19 cellular contexts compared by ENCODE assay signal in genomic region chr6:134961366-134961765, GRCh38. TPM values are rescaled to one million over a fixed set of nuclear protein-coding genes. Genes with fewer than 3 reads are reported as not detected.
DNase-seq lines count a peak whose midpoint lies in the region; ATAC-seq, FAIRE-seq and TF ChIP-seq lines count a peak whose summit lies in the region.
"Had no signal": no experiment of that assay in that cellular context is flagged by ENCODE, and none has a peak within 500 bp of the region (broad histone marks: within the 10 kb centered on the region; RNA-seq: fewer than 3 reads in every experiment).

No MANE protein-coding gene starts in this region.

- peaks cover 59% of the 10 kb centered on the region for H3K36me3 Mint-ChIP-seq in activated CD4-positive, alpha-beta T cell treated with anti-CD3 and anti-CD28 coated beads for 36 hours (ENCODE audit: low read depth)
- peaks cover 49% of the 10 kb centered on the region for H3K36me3 Mint-ChIP-seq in activated T-helper 1 cell treated with anti-CD3 and anti-CD28 coated beads, Interleukin-12 subunit alpha, Interleukin-12 subunit beta, Interleukin-2, Interleukin-4 antibody, amounts not matched to agents 30 ng/mL and 10 ng/mL and 1 ng/mL, durations not matched to agents 14 hours and 24 hours and 36 hours (ENCODE audit: low read depth)
- peaks cover 68% of the 10 kb centered on the region for H3K36me3 Mint-ChIP-seq in nephron progenitor cell (ENCODE audit: low read depth)

- H3K9me3 ChIP-seq in left ventricle myocardium inferior (replicated peaks) = peaks cover 19% of the 10 kb centered on the region
- H3K9me3 ChIP-seq: Caco-2, HAP-1 had no signal

- no peak for DNase-seq in activated CD4-positive, alpha-beta T cell treated with anti-CD3 and anti-CD28 coated beads for 36 hours
- no peak for DNase-seq in activated CD4-positive, alpha-beta T cell treated with anti-CD3 and anti-CD28 coated beads for 4 hours
- DNase-seq in GM12891 (ENCODE audit: insufficient read length, low spot score) = no peak
- DNase-seq in activated T-helper 1 cell treated with anti-CD3 and anti-CD28 coated beads, Interleukin-12 subunit alpha, Interleukin-12 subunit beta, Interleukin-2, Interleukin-4 antibody, amounts not matched to agents 30 ng/mL and 10 ng/mL and 1 ng/mL, durations not matched to agents 14 hours and 24 hours and 36 hours (ENCODE audit: low spot score) = no peak
- no peak for DNase-seq in nephron progenitor cell
- no peak for DNase-seq in left ventricle myocardium inferior
- DNase-seq: 8988T; AML-193; Caco-2; CD8-positive, alpha-beta memory T cell; DND-41; GDM1; GOT3; IMR-90 had no signal

- H3K4me1 ChIP-seq in left ventricle myocardium inferior = no peaks in the 10 kb centered on the region
- H3K4me1 ChIP-seq: BLaER1, Caco-2 had no signal

- H3K27ac Mint-ChIP-seq in activated CD4-positive, alpha-beta T cell treated with anti-CD3 and anti-CD28 coated beads for 36 hours = peak overlapping the region; percentile 15
- H3K27ac Mint-ChIP-seq in activated T-helper 1 cell treated with anti-CD3 and anti-CD28 coated beads, Interleukin-12 subunit alpha, Interleukin-12 subunit beta, Interleukin-2, Interleukin-4 antibody, amounts not matched to agents 30 ng/mL and 10 ng/mL and 1 ng/mL, durations not matched to agents 14 hours and 24 hours and 36 hours = peak overlapping the region; percentile 5
- H3K27ac Mint-ChIP-seq in nephron progenitor cell = peak overlapping the region; percentile 14

- no peak overlapping the region for H3K4me3 Mint-ChIP-seq in activated CD4-positive, alpha-beta T cell treated with anti-CD3 and anti-CD28 coated beads for 36 hours
- H3K4me3 Mint-ChIP-seq in activated T-helper 1 cell treated with anti-CD3 and anti-CD28 coated beads, Interleukin-12 subunit alpha, Interleukin-12 subunit beta, Interleukin-2, Interleukin-4 antibody, amounts not matched to agents 30 ng/mL and 10 ng/mL and 1 ng/mL, durations not matched to agents 14 hours and 24 hours and 36 hours = no peak overlapping the region
- H3K4me3 Mint-ChIP-seq in nephron progenitor cell = no peak overlapping the region
- H3K4me3 Mint-ChIP-seq: CD8-positive, alpha-beta memory T cell had no signal

- CTCF ChIA-PET in activated CD4-positive, alpha-beta T cell treated with anti-CD3 and anti-CD28 coated beads for 36 hours (lab: Charles Lee) = interaction anchor here (0.6 to 1.9 kb wide), 2 partner anchors 9 to 1016 kb away, joined by 3 to 4 read pairs; no protein-coding TSS in a partner anchor

- H3K36me3 ChIP-seq in left ventricle myocardium inferior = peaks cover 74% of the 10 kb centered on the region

- peak; percentile 59 for FAIRE-seq in GM12891 (lab: Jason Lieb, UNC)
- FAIRE-seq: GM18507 had no signal

- no peaks in the 10 kb centered on the region for H3K27me3 Mint-ChIP-seq in activated CD4-positive, alpha-beta T cell treated with anti-CD3 and anti-CD28 coated beads for 36 hours
- no peaks in the 10 kb centered on the region for H3K27me3 Mint-ChIP-seq in activated T-helper 1 cell treated with anti-CD3 and anti-CD28 coated beads, Interleukin-12 subunit alpha, Interleukin-12 subunit beta, Interleukin-2, Interleukin-4 antibody, amounts not matched to agents 30 ng/mL and 10 ng/mL and 1 ng/mL, durations not matched to agents 14 hours and 24 hours and 36 hours (ENCODE audit: insufficient read depth)
- no peaks in the 10 kb centered on the region for H3K27me3 Mint-ChIP-seq in nephron progenitor cell (ENCODE audit: low read depth, poor library complexity)
- H3K27me3 Mint-ChIP-seq: CD8-positive, alpha-beta memory T cell had no signal

- POLR2A ChIA-PET in activated CD4-positive, alpha-beta T cell treated with anti-CD3 and anti-CD28 coated beads for 36 hours (lab: Charles Lee) = no interaction called here

- no peak for ATAC-seq in activated CD4-positive, alpha-beta T cell treated with anti-CD3 and anti-CD28 coated beads for 36 hours
- no peak for ATAC-seq in GM19324 (IDR thresholded peaks at IDR 0.05; ENCODE audit: low FRiP score, unreplicated experiment)

- peaks cover 16% of the 10 kb centered on the region for H3K4me1 Mint-ChIP-seq in activated CD4-positive, alpha-beta T cell treated with anti-CD3 and anti-CD28 coated beads for 36 hours
- H3K4me1 Mint-ChIP-seq in activated T-helper 1 cell treated with anti-CD3 and anti-CD28 coated beads, Interleukin-12 subunit alpha, Interleukin-12 subunit beta, Interleukin-2, Interleukin-4 antibody, amounts not matched to agents 30 ng/mL and 10 ng/mL and 1 ng/mL, durations not matched to agents 14 hours and 24 hours and 36 hours (ENCODE audit: low read depth) = peaks cover 22% of the 10 kb centered on the region
- H3K4me1 Mint-ChIP-seq in nephron progenitor cell = no peaks in the 10 kb centered on the region
- H3K4me1 Mint-ChIP-seq: CD8-positive, alpha-beta memory T cell had no signal

- intact Hi-C loops in activated CD4-positive, alpha-beta T cell treated with anti-CD3 and anti-CD28 coated beads for 36 hours (cut with DNase I, micrococcal nuclease) = no loop called here
- intact Hi-C loops in activated T-helper 1 cell treated with anti-CD3 and anti-CD28 coated beads, Interleukin-12 subunit alpha, Interleukin-12 subunit beta, Interleukin-2, Interleukin-4 antibody, amounts not matched to agents 30 ng/mL and 10 ng/mL and 1 ng/mL, durations not matched to agents 14 hours and 24 hours and 36 hours (cut with micrococcal nuclease) = loop anchor here (1.0 to 2.0 kb wide), 2 partner anchors 18 to 223 kb away; no protein-coding TSS in a partner anchor
- intact Hi-C loops in left ventricle myocardium inferior (cut with micrococcal nuclease) = no loop called here

- H3K9me3 Mint-ChIP-seq in activated CD4-positive, alpha-beta T cell treated with anti-CD3 and anti-CD28 coated beads for 36 hours (ENCODE audit: low read depth) = peaks cover 15% of the 10 kb centered on the region
- H3K9me3 Mint-ChIP-seq in activated T-helper 1 cell treated with anti-CD3 and anti-CD28 coated beads, Interleukin-12 subunit alpha, Interleukin-12 subunit beta, Interleukin-2, Interleukin-4 antibody, amounts not matched to agents 30 ng/mL and 10 ng/mL and 1 ng/mL, durations not matched to agents 14 hours and 24 hours and 36 hours = no peaks in the 10 kb centered on the region
- H3K9me3 Mint-ChIP-seq in nephron progenitor cell = peaks cover 32% of the 10 kb centered on the region

- TF ChIP-seq POLR2A in GM12891 (IDR thresholded peaks at IDR 0.05; ENCODE audit: low read depth, low read length) = no peak

- no peaks in the 10 kb centered on the region for H3K27me3 ChIP-seq in left ventricle myocardium inferior (ENCODE audit: low read depth)
- H3K27me3 ChIP-seq: BLaER1 had no signal

- H3K27ac ChIP-seq in left ventricle myocardium inferior (replicated peaks) = no peak overlapping the region
- H3K27ac ChIP-seq: BLaER1 had no signal

- TF ChIP-seq CTCF in nephron progenitor cell (IDR thresholded peaks at IDR 0.05) = no peak
- TF ChIP-seq CTCF in left ventricle myocardium inferior (IDR thresholded peaks at IDR 0.05; ENCODE audit: borderline replicate concordance) = no peak

- no peak overlapping the region for H3K4me3 ChIP-seq in left ventricle myocardium inferior
- H3K4me3 ChIP-seq: BLaER1, HAP-1 had no signal

TF ChIP-seq in GM12891, 5 proteins besides CTCF, POLR2A, EP300 and RAD21:
- TF ChIP-seq POU2F2 (IDR thresholded peaks at IDR 0.05; ENCODE audit: low read depth, low read length) (no peak), SPI1 (IDR thresholded peaks at IDR 0.05; ENCODE audit: low read depth, low read length) (no peak), PAX5 (IDR thresholded peaks at IDR 0.05; ENCODE audit: insufficient read depth, low read length, severe bottlenecking) (no peak), TAF1 (IDR thresholded peaks at IDR 0.05; ENCODE audit: low read depth, low read length) (no peak), POLR2AphosphoS5 (IDR thresholded peaks at IDR 0.05; ENCODE audit: low read depth, low read length) (no peak)

RNA-seq across cellular contexts. Expression of gene ALDH8A1, which starts 11.5 kb away (rescaled TPM):
- 1 to 10 TPM in 1 of 2 experiments, under 1 TPM in 1; 0.67 to 1.7 TPM for total RNA-seq in activated CD4-positive, alpha-beta T cell treated with anti-CD3 and anti-CD28 coated beads for 36 hours
- 0.10 TPM for polyA plus RNA-seq in GM12891 (2012; ENCODE audit: low read depth, missing spikeins)
- 0.93 and 1.6 TPM in 2 replicates for total RNA-seq in activated T-helper 1 cell treated with anti-CD3 and anti-CD28 coated beads, Interleukin-12 subunit alpha, Interleukin-12 subunit beta, Interleukin-2, Interleukin-4 antibody, amounts not matched to agents 30 ng/mL and 10 ng/mL and 1 ng/mL, durations not matched to agents 14 hours and 24 hours and 36 hours
- total RNA-seq in left ventricle myocardium inferior = 0.08 TPM
- total RNA-seq: HT-29 had no signal
